Comparison of ENCODE assay signal across 22 cellular contexts in the genomic region with DNA sequence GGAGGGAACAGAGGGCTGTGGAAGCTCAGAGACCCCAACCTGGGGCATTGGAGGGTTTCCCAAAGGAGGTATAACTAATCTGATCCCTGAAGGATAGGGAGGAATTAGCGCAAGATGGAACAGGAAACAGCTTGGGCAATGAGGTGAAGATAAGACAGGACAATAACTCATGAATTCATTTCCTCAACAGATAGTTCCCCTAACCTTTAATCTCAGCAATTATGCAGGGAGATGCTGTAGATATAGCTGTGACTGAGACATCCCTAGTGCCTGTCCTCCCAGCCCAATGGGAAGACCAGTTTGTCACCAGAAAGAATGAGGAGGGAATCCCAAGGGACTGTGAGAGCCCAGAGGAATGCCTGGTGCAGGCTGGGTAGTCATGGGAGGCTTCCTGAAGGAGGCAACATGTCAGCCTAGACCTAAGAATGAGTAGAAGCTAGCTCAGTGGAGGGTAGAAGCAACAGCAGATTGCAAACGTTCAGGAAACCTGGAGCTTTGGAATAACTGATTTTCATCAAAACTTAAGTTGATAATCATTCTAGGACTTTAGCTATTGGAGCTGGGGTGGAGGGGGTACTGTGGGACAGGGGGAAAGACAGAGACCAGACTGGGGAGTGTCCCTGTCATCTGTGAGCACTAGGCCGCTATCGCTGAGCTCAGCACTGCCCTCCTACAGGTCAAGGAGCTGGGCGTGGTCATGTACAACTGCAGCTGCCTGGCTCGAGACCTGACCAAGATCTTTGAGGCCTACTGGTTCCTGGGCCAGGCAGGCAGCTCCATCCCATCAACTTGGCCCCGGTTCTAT. TPM values are rescaled to one million over a fixed set of nuclear protein-coding genes. Genes with fewer than 3 reads are reported as not detected.
"Had no signal": no experiment of that assay in that cellular context is flagged by ENCODE, and none has a peak within 500 bp of the region (broad histone marks: within the 10 kb centered on the region; RNA-seq: fewer than 3 reads in every experiment).

No MANE protein-coding gene starts in this region.

- H3K9ac ChIP-seq: parathyroid adenoma had no signal

- H3K79me2 ChIP-seq: parathyroid adenoma had no signal

- H3K4me1 ChIP-seq: parathyroid adenoma, thyroid gland had no signal

- H3K4me3 Mint-ChIP-seq: activated CD4-positive, alpha-beta memory T cell treated with anti-CD3 and anti-CD28 coated beads for 36 hours; activated CD4-positive, alpha-beta T cell treated with anti-CD3 and anti-CD28 coated beads for 36 hours; activated CD8-positive, alpha-beta memory T cell treated with anti-CD3 and anti-CD28 coated beads, Interleukin-2, amount 10 ng/mL, durations not matched to agents 7 days and 5 days; activated naive CD8-positive, alpha-beta T cell treated with anti-CD3 and anti-CD28 coated beads for 36 hours; brain; dendritic cell treated with granulocyte-macrophage colony-stimulating factor and Interleukin-4, amounts not matched to agents 40 ng/mL and 50 ng/mL, for 4 days; neural crest cell had no signal

- H3K27ac Mint-ChIP-seq: activated CD4-positive, alpha-beta memory T cell treated with anti-CD3 and anti-CD28 coated beads for 36 hours; activated CD4-positive, alpha-beta T cell treated with anti-CD3 and anti-CD28 coated beads for 36 hours; activated CD8-positive, alpha-beta memory T cell treated with anti-CD3 and anti-CD28 coated beads, Interleukin-2, amount 10 ng/mL, durations not matched to agents 7 days and 5 days; activated naive CD8-positive, alpha-beta T cell treated with anti-CD3 and anti-CD28 coated beads for 36 hours; dendritic cell treated with granulocyte-macrophage colony-stimulating factor and Interleukin-4, amounts not matched to agents 40 ng/mL and 50 ng/mL, for 4 days had no signal

- H3K9me3 ChIP-seq: heart left ventricle, lower lobe of right lung, sigmoid colon, spleen, thyroid gland had no signal

- H3K27me3 Mint-ChIP-seq: activated CD4-positive, alpha-beta memory T cell treated with anti-CD3 and anti-CD28 coated beads for 36 hours; activated CD4-positive, alpha-beta T cell treated with anti-CD3 and anti-CD28 coated beads for 36 hours; activated CD8-positive, alpha-beta memory T cell treated with anti-CD3 and anti-CD28 coated beads, Interleukin-2, amount 10 ng/mL, durations not matched to agents 7 days and 5 days; activated naive CD8-positive, alpha-beta T cell treated with anti-CD3 and anti-CD28 coated beads for 36 hours; dendritic cell treated with granulocyte-macrophage colony-stimulating factor and Interleukin-4, amounts not matched to agents 40 ng/mL and 50 ng/mL, for 4 days had no signal

- ATAC-seq: activated CD4-positive, alpha-beta T cell treated with anti-CD3 and anti-CD28 coated beads for 36 hours; activated CD8-positive, alpha-beta memory T cell treated with anti-CD3 and anti-CD28 coated beads, Interleukin-2, amount 10 ng/mL, durations not matched to agents 7 days and 5 days; left cardiac atrium; lower lobe of right lung had no signal

- H3K27ac ChIP-seq: epithelial cell of prostate, heart left ventricle, lower lobe of right lung, parathyroid adenoma, sigmoid colon, spleen, thyroid gland had no signal

- H3K27me3 ChIP-seq: heart left ventricle, sigmoid colon, spleen, thyroid gland had no signal

- DNase-seq: activated CD4-positive, alpha-beta memory T cell treated with anti-CD3 and anti-CD28 coated beads for 36 hours; activated CD4-positive, alpha-beta T cell treated with anti-CD3 and anti-CD28 coated beads for 36 hours; activated CD8-positive, alpha-beta memory T cell treated with anti-CD3 and anti-CD28 coated beads, Interleukin-2, amount 10 ng/mL, durations not matched to agents 7 days and 5 days; activated gamma-delta T cell; activated naive CD8-positive, alpha-beta T cell treated with anti-CD3 and anti-CD28 coated beads for 36 hours; activated T-cell treated with anti-CD3 and anti-CD28 coated beads, Interleukin-2, amount 50 U/mL, for 1 hour; amygdala; cerebellar nuclear complex; effector memory CD4-positive, alpha-beta T cell; heart left ventricle; left cardiac atrium; lower lobe of right lung; sigmoid colon; spleen; T-helper 9 cell; thyroid gland had no signal

- H3K9me3 Mint-ChIP-seq: activated CD4-positive, alpha-beta memory T cell treated with anti-CD3 and anti-CD28 coated beads for 36 hours; activated naive CD8-positive, alpha-beta T cell treated with anti-CD3 and anti-CD28 coated beads for 36 hours; brain; dendritic cell treated with granulocyte-macrophage colony-stimulating factor and Interleukin-4, amounts not matched to agents 40 ng/mL and 50 ng/mL, for 4 days; neural crest cell had no signal

- H2AFZ ChIP-seq: parathyroid adenoma had no signal

- H3K4me3 ChIP-seq: heart left ventricle, lower lobe of right lung, sigmoid colon, spleen, thyroid gland had no signal

RNA-seq across cellular contexts. Expression of a gene that starts 18.8 kb away (rescaled TPM):
- total RNA-seq: activated CD4-positive, alpha-beta memory T cell treated with anti-CD3 and anti-CD28 coated beads for 36 hours; activated CD8-positive, alpha-beta memory T cell treated with anti-CD3 and anti-CD28 coated beads, Interleukin-2, amount 10 ng/mL, durations not matched to agents 7 days and 5 days; activated naive CD8-positive, alpha-beta T cell treated with anti-CD3 and anti-CD28 coated beads for 36 hours; frontal cortex had no signal
